In the genomic region with DNA sequence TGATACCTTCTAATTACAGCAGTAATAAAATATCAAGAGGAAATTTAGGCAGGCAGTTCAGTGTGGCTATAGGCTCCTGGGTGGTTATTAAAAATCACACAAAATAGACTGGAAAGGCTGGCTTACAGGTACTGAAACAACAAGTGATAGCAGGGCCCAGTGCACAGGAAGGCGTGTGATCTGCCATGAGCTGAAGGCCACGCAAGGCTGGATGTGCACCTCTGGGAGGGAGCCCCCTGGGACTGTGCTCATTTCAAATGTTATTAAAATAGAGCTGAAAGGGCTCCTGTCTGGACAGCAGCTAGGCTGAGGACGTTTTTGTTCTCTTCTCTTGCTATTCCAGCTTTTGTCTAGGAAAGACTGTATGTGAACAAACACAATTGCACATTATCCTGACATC, we compare ENCODE assay signal across 28 cellular contexts.
DNase-seq lines count a peak whose midpoint lies in the region; ATAC-seq, FAIRE-seq and TF ChIP-seq lines count a peak whose summit lies in the region.
"Had no signal": no experiment of that assay in that cellular context is flagged by ENCODE, and none has a peak within 500 bp of the region (broad histone marks: within the 10 kb centered on the region; RNA-seq: fewer than 3 reads in every experiment).

No MANE protein-coding gene starts in this region.

- FAIRE-seq in H54 (lab: Jason Lieb, UNC), result no peak
- FAIRE-seq: astrocyte, D721Med, endometrium, HepG2, islet of Langerhans, small intestine had no signal

- no peak overlapping the region for H3K4me3 Mint-ChIP-seq in stimulated activated naive B cell treated with anti-CD40 and anti-IgM and Interleukin-4, amounts not matched to agents 10 μg/mL and 1 μg/mL and 100 μg/mL, for 72 hours
- H3K4me3 Mint-ChIP-seq: activated T-helper 17 cell treated with anti-CD3 and anti-CD28 coated beads, Interleukin-2, amount 50 U/mL, for 72 hours; central memory CD8-positive, alpha-beta T cell; mesothelial cell of epicardium; naive thymus-derived CD8-positive, alpha-beta T cell had no signal

- peaks cover 0 to 7% of the 10 kb centered on the region in 2 donors for H3K4me1 Mint-ChIP-seq in stimulated activated naive B cell treated with anti-CD40 and anti-IgM and Interleukin-4, amounts not matched to agents 10 μg/mL and 1 μg/mL and 100 μg/mL, for 72 hours
- H3K4me1 Mint-ChIP-seq: activated T-helper 17 cell treated with anti-CD3 and anti-CD28 coated beads, Interleukin-2, amount 50 U/mL, for 72 hours; central memory CD8-positive, alpha-beta T cell; naive thymus-derived CD8-positive, alpha-beta T cell had no signal

- no peak for TF ChIP-seq POLR2A in H54 (IDR thresholded peaks at IDR 0.05; ENCODE audit: low read depth, low read length)

- ATAC-seq in GM19463 (IDR thresholded peaks at IDR 0.05; ENCODE audit: unreplicated experiment) (peak; percentile 54), HG03103 (IDR thresholded peaks at IDR 0.05; ENCODE audit: low read depth, unreplicated experiment) (peak; percentile 65)
- ATAC-seq in stimulated activated naive B cell treated with anti-CD40 and anti-IgM and Interleukin-4, amounts not matched to agents 10 μg/mL and 1 μg/mL and 100 μg/mL, for 72 hours (replicated peaks), result peak; percentile 76 to 81
- ATAC-seq: activated naive CD4-positive, alpha-beta T cell treated with anti-CD3 and anti-CD28 coated beads, Interleukin-2, amount 50 U/mL, for 72 hours; activated T-helper 17 cell treated with anti-CD3 and anti-CD28 coated beads, Interleukin-2, amount 50 U/mL, for 72 hours; gastroesophageal sphincter; HepG2; naive thymus-derived CD8-positive, alpha-beta T cell; Right ventricle myocardium inferior had no signal

- H3K27ac Mint-ChIP-seq in stimulated activated naive B cell treated with anti-CD40 and anti-IgM and Interleukin-4, amounts not matched to agents 10 μg/mL and 1 μg/mL and 100 μg/mL, for 72 hours, result no peak overlapping the region
- H3K27ac Mint-ChIP-seq: activated T-helper 17 cell treated with anti-CD3 and anti-CD28 coated beads, Interleukin-2, amount 50 U/mL, for 72 hours; mesothelial cell of epicardium; naive thymus-derived CD8-positive, alpha-beta T cell had no signal

- no peaks in the 10 kb centered on the region for H3K36me3 Mint-ChIP-seq in stimulated activated naive B cell treated with anti-CD40 and anti-IgM and Interleukin-4, amounts not matched to agents 10 μg/mL and 1 μg/mL and 100 μg/mL, for 72 hours
- H3K36me3 Mint-ChIP-seq: activated naive CD4-positive, alpha-beta T cell treated with anti-CD3 and anti-CD28 coated beads, Interleukin-2, amount 50 U/mL, for 72 hours; mesothelial cell of epicardium had no signal

- in situ Hi-C loops in SK-MEL-5 (cut with HindIII; ENCODE audit: low pct_unique_long_range_greater_than_20kb, low sequenced_read_pairs), result no loop called here

- peaks cover 0 to 5% of the 10 kb centered on the region in 2 donors for H3K27me3 Mint-ChIP-seq in stimulated activated naive B cell treated with anti-CD40 and anti-IgM and Interleukin-4, amounts not matched to agents 10 μg/mL and 1 μg/mL and 100 μg/mL, for 72 hours

- DNase-seq in SK-MEL-5 (ENCODE audit: low read depth, low spot score) (peak; percentile 37), ureter (ENCODE audit: low spot score) (no peak), H54 (ENCODE audit: insufficient read length, low spot score) (no peak), hypothalamus (lab: John Stamatoyannopoulos, UW) (no peak)
- DNase-seq in stimulated activated naive B cell treated with anti-CD40 and anti-IgM and Interleukin-4, amounts not matched to agents 10 μg/mL and 1 μg/mL and 100 μg/mL, for 72 hours, result peak; percentile 1
- DNase-seq: activated CD4-positive, alpha-beta T cell treated with anti-CD3 and anti-CD28 coated beads, Interleukin-2, amount 50 U/mL, for 48 hours; activated CD4-positive, CD25-positive, alpha-beta regulatory T cell; activated CD8-positive, alpha-beta memory T cell treated with anti-CD3 and anti-CD28 coated beads, Interleukin-2, amount 50 U/mL, for 48 hours; dermis blood vessel endothelial cell; naive thymus-derived CD8-positive, alpha-beta T cell; NCI-H187; OCI-M1; small intestine; stimulated activated CD4-positive, alpha-beta T cell treated with anti-CD3 and anti-CD28 coated beads, Interleukin-2, amount 100 ng/mL, for 24 hours; SW 1271 had no signal

- H3K9me3 Mint-ChIP-seq in stimulated activated naive B cell treated with anti-CD40 and anti-IgM and Interleukin-4, amounts not matched to agents 10 μg/mL and 1 μg/mL and 100 μg/mL, for 72 hours, result no peaks in the 10 kb centered on the region
- H3K9me3 Mint-ChIP-seq: activated naive CD4-positive, alpha-beta T cell treated with anti-CD3 and anti-CD28 coated beads, Interleukin-2, amount 50 U/mL, for 72 hours; activated T-helper 17 cell treated with anti-CD3 and anti-CD28 coated beads, Interleukin-2, amount 50 U/mL, for 72 hours; central memory CD8-positive, alpha-beta T cell; mesothelial cell of epicardium had no signal

Comparison
In these comparisons a context has a peak if more than half of its experiments do, and no peak if none do; other contexts are left out.
1. DNase-seq: peak in SK-MEL-5 (single experiment) and stimulated activated naive B cell treated with anti-CD40 and anti-IgM and Interleukin-4, amounts not matched to agents 10 μg/mL and 1 μg/mL and 100 μg/mL, for 72 hours (single experiment); none in ureter (single experiment), H54 (single experiment) and hypothalamus (0 of 51).
2. Peak in every context shown above with its lines, with median percentiles within 50 percentile points of each other: ATAC-seq.